Comparison of ENCODE assay signal across 33 cellular contexts in genomic region chr6:122576888-122577287, GRCh38. TPM values are rescaled to one million over a fixed set of nuclear protein-coding genes. Genes with fewer than 3 reads are reported as not detected.
"Had no signal": no experiment of that assay in that cellular context is flagged by ENCODE, and none has a peak within 500 bp of the region (broad histone marks: within the 10 kb centered on the region; RNA-seq: fewer than 3 reads in every experiment).

No MANE protein-coding gene starts in this region.

- H3K36me3 ChIP-seq: adrenal gland, ascending aorta, brain microvascular endothelial cell, breast epithelium, cardiac muscle cell had no signal

- H3K27me3 ChIP-seq: adrenal gland, ascending aorta, body of pancreas, brain microvascular endothelial cell, breast epithelium, cardiac muscle cell had no signal

- DNase-seq: activated effector memory CD4-positive, alpha-beta T cell treated with anti-CD3 and anti-CD28 coated beads, Interleukin-2, amount 50 U/mL, for 16 hours; activated effector memory CD4-positive, alpha-beta T cell treated with Interleukin-2 at 50 U/mL for 16 hours; activated gamma-delta T cell; activated gamma-delta T cell treated with Interleukin-2 at 50 U/mL for 16 hours; activated naive CD4-positive, alpha-beta T cell; activated naive CD4-positive, alpha-beta T cell treated with anti-CD3 and anti-CD28 coated beads for 36 hours; activated naive CD4-positive, alpha-beta T cell treated with anti-CD3 and anti-CD28 coated beads, Interleukin-2, amount 10 ng/mL, durations not matched to agents 7 days and 5 days; activated naive CD4-positive, alpha-beta T cell treated with anti-CD3 and anti-CD28 coated beads, Interleukin-2, amount 50 U/mL, for 16 hours; activated naive CD4-positive, alpha-beta T cell treated with Interleukin-2 at 50 U/mL for 16 hours; activated naive CD8-positive, alpha-beta T cell treated with anti-CD3 and anti-CD28 coated beads for 36 hours; activated naive CD8-positive, alpha-beta T cell treated with anti-CD3 and anti-CD28 coated beads, Interleukin-2, amount 10 ng/mL, durations not matched to agents 7 days and 5 days; activated naive CD8-positive, alpha-beta T cell treated with anti-CD3 and anti-CD28 coated beads, Interleukin-2, amount 50 U/mL, for 24 hours; activated T-cell treated with anti-CD3 and anti-CD28 coated beads, Interleukin-2, amount 50 U/mL, for 1 hour; activated T-cell treated with anti-CD3 and anti-CD28 coated beads, Interleukin-2, amount 50 U/mL, for 24 hours; activated T-cell treated with anti-CD3 and anti-CD28 coated beads, Interleukin-2, amount 50 U/mL, for 4 hours; activated T-cell treated with anti-CD3 and anti-CD28 coated beads, Interleukin-2, amount 50 U/mL, for 48 hours; activated T-cell treated with anti-CD3 and anti-CD28 coated beads, Interleukin-2, amount 50 U/mL, for 72 hours; adrenal gland; amniotic stem cell; amygdala; anterior cingulate cortex; aorta; body of pancreas; brain microvascular endothelial cell; caudate nucleus; central memory CD4-positive, alpha-beta T cell; cerebellar nuclear complex had no signal

- H3K4me3 ChIP-seq: adrenal gland, ascending aorta, body of pancreas, breast epithelium, cardiac muscle cell had no signal

- H3K27ac ChIP-seq: adrenal gland, ascending aorta, body of pancreas, brain microvascular endothelial cell, breast epithelium, cardiac muscle cell had no signal

- H3K4me1 ChIP-seq: adrenal gland, ascending aorta, body of pancreas, breast epithelium had no signal

- H3K9me3 ChIP-seq: adrenal gland, ascending aorta, body of pancreas had no signal

- ATAC-seq: activated naive CD4-positive, alpha-beta T cell treated with anti-CD3 and anti-CD28 coated beads, Interleukin-2, amount 50 U/mL, for 72 hours; activated naive CD8-positive, alpha-beta T cell treated with anti-CD3 and anti-CD28 coated beads, Interleukin-2, amount 50 U/mL, for 24 hours; activated T-cell treated with anti-CD3 and anti-CD28 coated beads, Interleukin-2, amount 50 U/mL, for 4 hours; activated T-cell treated with anti-CD3 and anti-CD28 coated beads, Interleukin-2, amount 50 U/mL, for 72 hours; activated T-helper 17 cell treated with anti-CD3 and anti-CD28 coated beads, Interleukin-2, amount 50 U/mL, for 72 hours; body of pancreas had no signal

RNA-seq across cellular contexts. Expression of gene PKIB, which starts 33.3 kb away (rescaled TPM):
- total RNA-seq: activated T-helper 1 cell treated with anti-CD3 and anti-CD28 coated beads, Interleukin-12 subunit alpha, Interleukin-12 subunit beta, Interleukin-2, Interleukin-4 antibody, amounts not matched to agents 30 ng/mL and 10 ng/mL and 1 ng/mL, durations not matched to agents 14 hours and 24 hours and 36 hours; ascending aorta had no signal
